ENCODE assay signal across 7 cellular contexts in the genomic region with DNA sequence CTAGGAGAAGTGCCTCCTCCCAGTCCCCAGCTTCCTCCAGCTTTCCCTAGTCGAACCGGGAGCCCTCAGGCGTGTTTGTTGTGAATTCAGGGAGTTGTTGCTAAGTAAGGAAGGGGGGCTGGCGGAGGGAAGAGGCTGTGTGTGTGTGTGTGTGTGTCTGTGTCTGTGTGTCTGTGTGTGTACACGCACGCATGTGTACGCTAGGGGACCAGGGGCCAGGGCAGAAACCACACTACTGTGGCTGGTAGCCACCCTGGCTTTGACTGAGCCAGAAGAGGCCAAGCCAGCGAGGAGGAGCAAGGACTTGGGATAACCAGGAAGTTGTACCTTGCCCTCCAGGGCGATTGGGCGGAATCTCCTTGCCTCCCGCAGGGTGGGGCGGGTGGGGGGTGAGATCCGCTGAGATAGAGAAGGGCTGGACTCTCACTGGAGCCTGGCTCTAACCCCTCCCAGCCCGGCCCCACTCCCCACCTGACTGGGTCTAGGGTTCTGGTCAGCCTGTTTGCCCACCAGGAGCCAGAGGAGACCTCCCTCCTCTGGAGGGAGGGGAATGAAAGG. TPM values are rescaled to one million over a fixed set of nuclear protein-coding genes. Genes with fewer than 3 reads are reported as not detected.
DNase-seq lines count a peak whose midpoint lies in the region; ATAC-seq, FAIRE-seq and TF ChIP-seq lines count a peak whose summit lies in the region.

No MANE protein-coding gene starts in this region.

- in situ Hi-C loops in astrocyte of the spinal cord (cut with HindIII; ENCODE audit: low sequenced_read_pairs) = no loop called here

- H3K36me3 ChIP-seq in iPS-20b (ENCODE audit: insufficient read depth, low read depth, low read length) = no peaks in the 10 kb centered on the region
- no peaks in the 10 kb centered on the region for H3K36me3 ChIP-seq in small intestine (ENCODE audit: control insufficient read depth in 2 of 2, insufficient read depth in 2 of 2, low read length in 2 of 2)

- peak overlapping the region; percentile 82 for H3K27ac ChIP-seq in iPS-20b (ENCODE audit: low read length)
- H3K27ac ChIP-seq in small intestine (ENCODE audit: low read depth in 1 of 2, low read length in 1 of 2) = peak overlapping the region; percentile 98 to 99

- H3K9me3 ChIP-seq in iPS-20b (ENCODE audit: insufficient read depth, low read depth, low read length) = no peaks in the 10 kb centered on the region
- no peaks in the 10 kb centered on the region for H3K9me3 ChIP-seq in small intestine (ENCODE audit: control insufficient read depth, low read depth)

- H3K27me3 ChIP-seq in iPS-20b (ENCODE audit: insufficient read depth, low read length) (no peaks in the 10 kb centered on the region), small intestine (ENCODE audit: control insufficient read depth in 2 of 2, insufficient read depth in 2 of 2, low read length in 2 of 2) (no peaks in the 10 kb centered on the region)

- no peak for TF ChIP-seq CTCF in astrocyte of the spinal cord (IDR thresholded peaks at IDR 0.05; ENCODE audit: low read depth, low read length)

- H3K4me1 ChIP-seq in iPS-20b (ENCODE audit: insufficient read depth, low read length) (peaks cover 72% of the 10 kb centered on the region), small intestine (ENCODE audit: control insufficient read depth in 2 of 2, insufficient read depth in 1 of 2, low read depth in 1 of 2, low read length in 1 of 2) (peaks cover 22 to 27% of the 10 kb centered on the region in 2 donors)

- 4 to 22% (median 18%) methylated on average over 14 of the region's 14 CpGs for WGBS in small intestine, 3 donors

- H3K4me3 ChIP-seq in astrocyte of the spinal cord (ENCODE audit: low read depth, low read length) (peak overlapping the region; percentile 12), iPS-20b (ENCODE audit: low read length) (peak overlapping the region; percentile 47; the same call in 1 of the 2 replicates), small intestine (ENCODE audit: low read depth in 1 of 2, low read length in 2 of 2) (peak overlapping the region; percentile 17 to 47)

- DNase-seq in ELR (ENCODE audit: low read depth) = peak; percentile 85
- DNase-seq in NCI-H2227 treated with DMSO at 0.1 percent for 48 hours (lab: John Stamatoyannopoulos, UW) = peak; percentile 54
- peak; percentile 94 for DNase-seq in astrocyte of the spinal cord (ENCODE audit: low read depth, low spot score)
- peak; percentile 98 for DNase-seq in small intestine

- no peak for ATAC-seq in GM21526 (IDR thresholded peaks at IDR 0.05; ENCODE audit: low FRiP score, unreplicated experiment)
- ATAC-seq in HG02588 (IDR thresholded peaks at IDR 0.05; ENCODE audit: unreplicated experiment) = no peak

- peak overlapping the region; percentile 74 for H3K9ac ChIP-seq in iPS-20b (ENCODE audit: low read depth, low read length)

- FAIRE-seq in small intestine (lab: Jason Lieb, UNC) = no peak

RNA-seq across cellular contexts. Expression of a gene that starts 7.5 kb away (rescaled TPM):
- polyA plus RNA-seq in small intestine = 10 to 100 TPM; 11.6 to 23.5 (median 14.3) TPM

RNA-seq across cellular contexts. Expression of a gene that starts 34.5 kb away (rescaled TPM):
- polyA plus RNA-seq in small intestine = under 1 TPM; 0.22 to 0.61 (median 0.54) TPM

RNA-seq across cellular contexts. Expression of a gene that starts 37.9 kb away (rescaled TPM):
- polyA plus RNA-seq in small intestine = not detected

RNA-seq across cellular contexts. Expression of a gene that starts 53.4 kb away (rescaled TPM):
- polyA plus RNA-seq in small intestine = not detected
